7 cellular contexts compared by ENCODE assay signal in the genomic region with DNA sequence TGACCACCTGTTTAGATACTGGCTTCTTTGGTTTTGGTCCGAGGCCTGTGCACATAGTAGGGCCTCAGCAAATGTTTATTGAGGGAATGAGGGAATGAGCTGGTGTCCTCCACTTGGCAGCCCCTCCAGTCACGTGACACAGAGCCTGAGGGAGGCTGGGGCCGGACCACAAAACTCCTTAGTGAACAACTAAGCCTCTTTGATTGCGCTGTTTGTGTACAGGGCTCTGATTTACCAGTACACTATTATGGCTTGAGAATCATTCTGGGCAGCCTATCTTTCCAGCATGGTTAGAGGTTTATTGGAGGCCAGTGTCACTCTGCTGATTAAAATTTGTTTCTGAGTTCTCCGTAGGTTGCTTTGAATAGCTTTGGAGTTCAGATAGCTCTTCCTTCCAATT. TPM values are rescaled to one million over a fixed set of nuclear protein-coding genes. Genes with fewer than 3 reads are reported as not detected.
"Had no signal": no experiment of that assay in that cellular context is flagged by ENCODE, and none has a peak within 500 bp of the region (broad histone marks: within the 10 kb centered on the region; RNA-seq: fewer than 3 reads in every experiment).

No MANE protein-coding gene starts in this region.

- H2AFZ ChIP-seq: GM23248 had no signal

- H3K4me3 ChIP-seq: GM23248 had no signal

- DNase-seq: GM23248, GOT3, H9, HCEC 1CT, IMR-90, Kasumi-1, KG1 had no signal

- H3K27ac ChIP-seq: GM23248 had no signal

- H3K9ac ChIP-seq: GM23248 had no signal

RNA-seq across cellular contexts. Expression of a gene that starts 10.2 kb away (rescaled TPM):
- total RNA-seq: IMR-90 had no signal
- polyA plus RNA-seq: GM23248, IMR-90 had no signal
